In the genomic region with DNA sequence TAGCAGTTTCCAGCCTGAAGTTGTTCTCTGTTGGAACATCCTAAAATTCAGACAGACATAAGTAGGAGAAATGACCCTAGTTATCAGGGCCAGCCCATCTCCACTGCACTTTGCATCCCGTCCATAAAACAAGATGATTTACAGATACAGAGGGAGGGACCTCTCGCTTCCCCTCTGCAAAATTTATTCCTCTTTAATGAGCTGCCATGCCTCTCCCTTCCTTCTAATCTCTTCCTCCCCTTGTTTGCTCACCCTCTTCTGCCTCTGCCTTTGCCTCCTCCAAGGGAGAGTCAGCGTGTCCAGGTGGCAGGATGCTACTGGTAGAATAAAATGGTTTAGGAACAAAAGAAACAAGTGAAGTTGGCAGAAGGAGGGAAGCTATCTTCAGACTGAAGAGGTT, we compare ENCODE assay signal across 12 cellular contexts.
"Had no signal": no experiment of that assay in that cellular context is flagged by ENCODE, and none has a peak within 500 bp of the region (broad histone marks: within the 10 kb centered on the region; RNA-seq: fewer than 3 reads in every experiment).

No MANE protein-coding gene starts in this region.

- H3K4me1 Mint-ChIP-seq: activated naive CD8-positive, alpha-beta T cell treated with anti-CD3 and anti-CD28 coated beads, Interleukin-2, amount 50 U/mL, for 24 hours; activated T-helper 17 cell treated with anti-CD3 and anti-CD28 coated beads, Interleukin-2, amount 50 U/mL, for 72 hours; naive B cell had no signal

- H3K27ac Mint-ChIP-seq: activated naive CD4-positive, alpha-beta T cell treated with anti-CD3 and anti-CD28 coated beads for 36 hours; activated naive CD8-positive, alpha-beta T cell treated with anti-CD3 and anti-CD28 coated beads, Interleukin-2, amount 50 U/mL, for 24 hours; activated T-helper 17 cell treated with anti-CD3 and anti-CD28 coated beads, Interleukin-2, amount 50 U/mL, for 72 hours; naive B cell had no signal

- H3K36me3 ChIP-seq: ovary, stomach had no signal

- DNase-seq: activated CD4-positive, alpha-beta T cell treated with anti-CD3 and anti-CD28 coated beads, Interleukin-2, amount 50 U/mL, for 4 hours; activated CD4-positive, CD25-positive, alpha-beta regulatory T cell treated with anti-CD3 and anti-CD28 coated beads, Interleukin-2, amount 50 U/mL, for 72 hours; activated naive CD4-positive, alpha-beta T cell treated with anti-CD3 and anti-CD28 coated beads for 36 hours; activated naive CD8-positive, alpha-beta T cell treated with anti-CD3 and anti-CD28 coated beads, Interleukin-2, amount 50 U/mL, for 24 hours; aorta; naive B cell; ovary; stimulated activated CD4-positive, alpha-beta T cell treated with anti-CD3 and anti-CD28 coated beads, Interleukin-12 subunit alpha, Interleukin-12 subunit beta, amount 100 ng/mL, for 4 hours; stimulated activated CD4-positive, alpha-beta T cell treated with anti-CD3 and anti-CD28 coated beads, Interleukin-2, amount 100 ng/mL, for 24 hours; stomach; testis had no signal

- H3K4me1 ChIP-seq: testis had no signal

- H3K4me3 ChIP-seq: ovary, stomach, testis had no signal

- H3K27ac ChIP-seq: ovary, stomach, testis had no signal

- H3K4me3 Mint-ChIP-seq: activated naive CD4-positive, alpha-beta T cell treated with anti-CD3 and anti-CD28 coated beads for 36 hours; activated naive CD8-positive, alpha-beta T cell treated with anti-CD3 and anti-CD28 coated beads, Interleukin-2, amount 50 U/mL, for 24 hours; activated T-helper 17 cell treated with anti-CD3 and anti-CD28 coated beads, Interleukin-2, amount 50 U/mL, for 72 hours had no signal

- H3K9me3 ChIP-seq: ovary, testis had no signal
